In the genomic region with DNA sequence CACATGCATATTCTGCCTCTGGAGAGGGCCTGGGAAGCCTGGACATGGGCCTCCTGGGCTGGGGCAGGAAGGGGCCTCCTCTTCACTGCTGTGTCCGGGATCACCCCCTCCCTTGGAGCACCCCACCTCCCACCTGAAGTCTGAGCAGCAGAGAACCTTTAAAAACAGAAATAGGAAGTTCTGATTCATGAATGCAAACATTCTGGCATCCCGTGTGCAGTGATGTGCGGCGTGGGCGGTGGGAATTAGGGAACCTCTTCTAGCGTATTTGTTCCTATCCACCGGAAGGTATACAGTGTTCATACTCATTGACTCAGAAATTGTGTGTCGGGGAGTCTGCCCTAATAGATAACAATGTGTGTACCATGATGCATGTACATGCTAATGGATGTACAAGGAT, we compare ENCODE assay signal across 23 cellular contexts. TPM values are rescaled to one million over a fixed set of nuclear protein-coding genes. Genes with fewer than 3 reads are reported as not detected.
A peak's percentile ranks its signal among the peaks of the same experiment; 100 is the strongest.
DNase-seq lines count a peak whose midpoint lies in the region; ATAC-seq and TF ChIP-seq lines count a peak whose summit lies in the region.
"Had no signal": no experiment of that assay in that cellular context is flagged by ENCODE, and none has a peak within 500 bp of the region (broad histone marks: within the 10 kb centered on the region; RNA-seq: fewer than 3 reads in every experiment).

No MANE protein-coding gene starts in this region.

- H2AFZ ChIP-seq in PC-3 (ENCODE audit: low read length) = no peak overlapping the region

- H3K27ac Mint-ChIP-seq in chondrocyte (ENCODE audit: unreplicated experiment) = no peak overlapping the region
- H3K27ac Mint-ChIP-seq: activated CD4-positive, alpha-beta memory T cell treated with anti-CD3 and anti-CD28 coated beads, Interleukin-2, amount 10 ng/mL, durations not matched to agents 7 days and 5 days; CD4-positive, CD25-positive, alpha-beta regulatory T cell; nephron had no signal

- H3K36me3 ChIP-seq in PC-3 (ENCODE audit: low read depth, low read length) = no peaks in the 10 kb centered on the region
- H3K36me3 ChIP-seq: pancreas had no signal

- no peak overlapping the region for H3K4me3 ChIP-seq in PC-3 (ENCODE audit: low read length)
- H3K4me3 ChIP-seq: pancreas, SJSA1 had no signal

- POLR2A ChIA-PET in PC-3 (lab: Charles Lee; ENCODE audit: unreplicated experiment) = no interaction called here

- ATAC-seq in PC-3 (no peak), sciatic nerve (no peak), HG03045 (IDR thresholded peaks at IDR 0.05; ENCODE audit: unreplicated experiment) (no peak), GM18517 (IDR thresholded peaks at IDR 0.05; ENCODE audit: unreplicated experiment) (no peak)
- ATAC-seq: pancreas had no signal

- H3K4me1 ChIP-seq in PC-3 (ENCODE audit: insufficient read depth, low read length) = peaks cover 28% of the 10 kb centered on the region

- no peaks in the 10 kb centered on the region for H3K27me3 ChIP-seq in PC-3 (ENCODE audit: low read length)
- H3K27me3 ChIP-seq: pancreas, SJSA1 had no signal

- TF ChIP-seq CTCF in PC-3 (conservative IDR thresholded peaks at IDR 0.05; ENCODE audit: low read depth, low read length) (no peak), chondrocyte (IDR thresholded peaks at IDR 0.05) (no peak)

- CTCF ChIA-PET in PC-3 (lab: Charles Lee) = no interaction called here

- intact Hi-C loops in PC-3 (cut with micrococcal nuclease) = no loop called here
- intact Hi-C loops in sciatic nerve (cut with DNase I) = no loop called here

- H3K36me3 Mint-ChIP-seq in chondrocyte (ENCODE audit: low read depth) = peaks cover 20% of the 10 kb centered on the region
- H3K36me3 Mint-ChIP-seq: CD4-positive, CD25-positive, alpha-beta regulatory T cell had no signal

- no peak overlapping the region for H3K4me3 Mint-ChIP-seq in chondrocyte (ENCODE audit: unreplicated experiment)
- H3K4me3 Mint-ChIP-seq: activated CD4-positive, alpha-beta memory T cell treated with anti-CD3 and anti-CD28 coated beads, Interleukin-2, amount 10 ng/mL, durations not matched to agents 7 days and 5 days; CD4-positive, CD25-positive, alpha-beta regulatory T cell; central memory CD8-positive, alpha-beta T cell; nephron had no signal

- H3K9me2 ChIP-seq in PC-3 (replicated peaks; ENCODE audit: low read length) = no peaks in the 10 kb centered on the region

- no peak overlapping the region for H3K9ac ChIP-seq in PC-3 (ENCODE audit: low read length)

- H3K79me2 ChIP-seq in PC-3 (ENCODE audit: low read length) = no peaks in the 10 kb centered on the region

- H3K9me3 ChIP-seq in PC-3 (ENCODE audit: low read length) = no peaks in the 10 kb centered on the region
- H3K9me3 ChIP-seq: pancreas, SJSA1 had no signal

- no peaks in the 10 kb centered on the region for H3K27me3 Mint-ChIP-seq in chondrocyte (ENCODE audit: low read depth)
- H3K27me3 Mint-ChIP-seq: activated CD4-positive, alpha-beta memory T cell treated with anti-CD3 and anti-CD28 coated beads, Interleukin-2, amount 10 ng/mL, durations not matched to agents 7 days and 5 days had no signal

- H4K20me1 ChIP-seq in PC-3 (ENCODE audit: low read length) = no peaks in the 10 kb centered on the region

- BruUV-seq in PC-3 (replicated peaks; lab: Mats Ljungman, UMichigan) = no TSS peak

- H3F3A ChIP-seq in PC-3 (ENCODE audit: low read length, unreplicated experiment) = no peaks in the 10 kb centered on the region

- H3K4me2 ChIP-seq in PC-3 (ENCODE audit: low read length) = 0 out of 2 replicates have a peak overlapping the region, but pooled peaks have one; percentile 7

- no peak overlapping the region for H3K27ac ChIP-seq in PC-3 (ENCODE audit: low read length)
- H3K27ac ChIP-seq: pancreas, SJSA1 had no signal

- H3K4me1 Mint-ChIP-seq in chondrocyte (ENCODE audit: low read depth) = peaks cover 48% of the 10 kb centered on the region
- H3K4me1 Mint-ChIP-seq: activated CD4-positive, alpha-beta memory T cell treated with anti-CD3 and anti-CD28 coated beads, Interleukin-2, amount 10 ng/mL, durations not matched to agents 7 days and 5 days; CD4-positive, CD25-positive, alpha-beta regulatory T cell; central memory CD8-positive, alpha-beta T cell had no signal

- no peaks in the 10 kb centered on the region for H3K9me3 Mint-ChIP-seq in chondrocyte (ENCODE audit: low read depth)
- H3K9me3 Mint-ChIP-seq: activated CD4-positive, alpha-beta memory T cell treated with anti-CD3 and anti-CD28 coated beads, Interleukin-2, amount 10 ng/mL, durations not matched to agents 7 days and 5 days; central memory CD8-positive, alpha-beta T cell; nephron had no signal

- DNase-seq in DMS53 treated with DMSO at 0.1 percent for 48 hours (lab: John Stamatoyannopoulos, UW; ENCODE audit: unreplicated experiment) (peak; percentile 16), PC-3 (peak; percentile 34), chondrocyte (ENCODE audit: low spot score) (peak; percentile 49), sciatic nerve (ENCODE audit: low spot score) (peak; percentile 30), NCI-H1105 (lab: John Stamatoyannopoulos, UW) (no peak)
- DNase-seq: activated CD4-positive, alpha-beta memory T cell treated with anti-CD3 and anti-CD28 coated beads, Interleukin-2, amount 10 ng/mL, durations not matched to agents 7 days and 5 days; activated CD4-positive, CD25-positive, alpha-beta regulatory T cell treated with anti-CD3 and anti-CD28 coated beads, Interleukin-2, amount 50 U/mL, for 72 hours; activated T-cell treated with anti-CD3 and anti-CD28 coated beads for 4 hours; CD4-positive, CD25-positive, alpha-beta regulatory T cell; DMS 273 treated with DMSO at 0.1 percent for 48 hours; KBM-7; MM.1S; NCI-H2081 treated with DMSO at 0.1 percent for 48 hours; NCI-H446; stimulated activated CD4-positive, alpha-beta T cell treated with anti-CD3 and anti-CD28 coated beads, Interleukin-4, amount 100 ng/mL, for 4 hours; stimulated activated naive CD4-positive, alpha-beta T cell; T-helper 1 cell had no signal

RNA-seq across cellular contexts. Expression of a gene that starts 46.2 kb away (rescaled TPM):
- total RNA-seq in PC-3 (2014; rRNA removed) (0.06 TPM in 1 of 2 replicates, not detected in the other), chondrocyte (33.0 to 99.3 TPM (median 33.2 TPM) in 3 replicates), sciatic nerve (18.7 TPM)

Comparison
In these comparisons a context has a peak if more than half of its experiments do, and no peak if none do; other contexts are left out.
1. RNA of a gene that starts 46.2 kb away (total RNA-seq): 33.0 to 99.3 TPM in chondrocyte and 18.7 TPM in sciatic nerve (single experiment); 0.06 TPM in PC-3; every median in the first group is over 10 times any median in the second.